Comparison of ENCODE assay signal across 24 cellular contexts in genomic region chr2:128291844-128292598, GRCh38. TPM values are rescaled to one million over a fixed set of nuclear protein-coding genes. Genes with fewer than 3 reads are reported as not detected.
DNase-seq lines count a peak whose midpoint lies in the region; ATAC-seq and TF ChIP-seq lines count a peak whose summit lies in the region.
"Had no signal": no experiment of that assay in that cellular context is flagged by ENCODE, and none has a peak within 500 bp of the region (broad histone marks: within the 10 kb centered on the region; RNA-seq: fewer than 3 reads in every experiment).

No MANE protein-coding gene starts in this region.

- H3K36me3 Mint-ChIP-seq in endodermal cell (ENCODE audit: low read depth) (peaks cover 26% of the 10 kb centered on the region), natural killer cell (no peaks in the 10 kb centered on the region)

- H3K27me3 ChIP-seq in right atrium auricular region (no peaks in the 10 kb centered on the region), endodermal cell (ENCODE audit: control insufficient read depth, insufficient read depth, low read length, poor library complexity, severe bottlenecking) (no peaks in the 10 kb centered on the region), upper lobe of left lung (no peaks in the 10 kb centered on the region)
- H3K27me3 ChIP-seq: neural progenitor cell, suprapubic skin, uterus had no signal

- TF ChIP-seq CTCF in right atrium auricular region (IDR thresholded peaks at IDR 0.05) (no peak), endodermal cell (conservative IDR thresholded peaks at IDR 0.05) (no peak), natural killer cell (IDR thresholded peaks at IDR 0.05) (no peak), upper lobe of left lung (IDR thresholded peaks at IDR 0.05) (no peak)

- intact Hi-C loops in Right ventricle myocardium inferior (cut with DNase I): no loop called here
- intact Hi-C loops in natural killer cell (cut with micrococcal nuclease): no loop called here

- H3K36me3 ChIP-seq in right atrium auricular region: no peaks in the 10 kb centered on the region
- peaks cover 56% of the 10 kb centered on the region for H3K36me3 ChIP-seq in endodermal cell (ENCODE audit: control insufficient read depth, insufficient read depth, low read length)
- peaks cover 0 to 7% (median 0%) of the 10 kb centered on the region in 4 donors for H3K36me3 ChIP-seq in upper lobe of left lung
- H3K36me3 ChIP-seq: lower lobe of right lung, neural progenitor cell, uterus had no signal

- H3K9me3 ChIP-seq in right atrium auricular region: no peaks in the 10 kb centered on the region
- H3K9me3 ChIP-seq in endodermal cell (ENCODE audit: control insufficient read depth, low read length): no peaks in the 10 kb centered on the region
- no peaks in the 10 kb centered on the region for H3K9me3 ChIP-seq in upper lobe of left lung
- H3K9me3 ChIP-seq: lower lobe of right lung, suprapubic skin, uterus had no signal

- H3K4me1 Mint-ChIP-seq in endodermal cell (peaks cover 40% of the 10 kb centered on the region), natural killer cell (peaks cover 52 to 61% of the 10 kb centered on the region in 2 donors)

- no peak for TF ChIP-seq POLR2A in upper lobe of left lung (IDR thresholded peaks at IDR 0.05)

- peak overlapping the region; percentile 21 for H3K27ac Mint-ChIP-seq in endodermal cell
- peak overlapping the region in 1 of 2 donors; percentile 45 for H3K27ac Mint-ChIP-seq in natural killer cell
- H3K27ac Mint-ChIP-seq: neural progenitor cell, progenitor cell of endocrine pancreas had no signal

- TF ChIP-seq EP300 in upper lobe of left lung (IDR thresholded peaks at IDR 0.05): no peak

- no peak overlapping the region for H3K9ac ChIP-seq in endodermal cell (ENCODE audit: extremely low read depth, low read length, poor library complexity, severe bottlenecking)
- H3K9ac ChIP-seq: neural progenitor cell had no signal

- in situ Hi-C loops in ACHN (cut with HindIII; ENCODE audit: low pct_ligation_motif_present, low pct_unique_long_range_greater_than_20kb, low sequenced_read_pairs): no loop called here

- peak; percentile 64 for DNase-seq in Right ventricle myocardium inferior (ENCODE audit: missing footprints)
- no peak for DNase-seq in right atrium auricular region (ENCODE audit: low spot score)
- no peak for DNase-seq in endodermal cell
- DNase-seq in natural killer cell: no peak
- DNase-seq in upper lobe of left lung: no peak
- no peak for DNase-seq in stimulated activated CD4-positive, alpha-beta T cell treated with anti-CD3 and anti-CD28 coated beads, Interleukin-2, amount 100 ng/mL, for 48 hours
- DNase-seq in activated CD4-positive, alpha-beta T cell treated with anti-CD3 and anti-CD28 coated beads for 4 hours: no peak
- DNase-seq in ACHN: no peak
- DNase-seq: 8988T; activated CD4-positive, alpha-beta T cell treated with anti-CD3 and anti-CD28 coated beads, Interleukin-2, amount 50 U/mL, for 1 hour; activated gamma-delta T cell treated with Interleukin-2 at 50 U/mL for 16 hours; activated T-cell treated with anti-CD3 and anti-CD28 coated beads, Interleukin-2, amount 50 U/mL, for 4 hours; cerebellar nuclear complex; GOT3; Karpas-422; lower lobe of right lung; MV-4-11; NCI-H446 treated with DMSO at 0.1 percent for 48 hours; SHP77 treated with DMSO at 0.1 percent for 48 hours; uterus had no signal

- WGBS in endodermal cell (ENCODE audit: insufficient coverage in 1 of 2, insufficient read length in 1 of 2), 2 experiments: 97% methylated on average over 6 to 19 of the region's 19 CpGs
- WGBS in upper lobe of left lung, 2 donors: 95 to 96% methylated on average over 9 to 19 of the region's 19 CpGs

- H3K4me3 ChIP-seq in right atrium auricular region (no peak overlapping the region), endodermal cell (ENCODE audit: low read length) (no peak overlapping the region), upper lobe of left lung (no peak overlapping the region)
- H3K4me3 ChIP-seq: lower lobe of right lung, neural progenitor cell, smooth muscle cell, suprapubic skin, uterus had no signal

- no peak overlapping the region for H3K27ac ChIP-seq in right atrium auricular region
- H3K27ac ChIP-seq in endodermal cell (ENCODE audit: low read depth, low read length): no peak overlapping the region
- no peak overlapping the region for H3K27ac ChIP-seq in upper lobe of left lung
- H3K27ac ChIP-seq: lower lobe of right lung, neural progenitor cell, uterus had no signal

- H3K4me1 ChIP-seq in right atrium auricular region (peaks cover 0 to 8% of the 10 kb centered on the region in 2 donors), endodermal cell (ENCODE audit: control insufficient read depth, insufficient read depth, low read length) (peaks cover 5% of the 10 kb centered on the region), upper lobe of left lung (peaks cover 0 to 13% (median 0%) of the 10 kb centered on the region in 4 donors)
- H3K4me1 ChIP-seq: uterus had no signal

- H3K4me3 Mint-ChIP-seq in endodermal cell (no peak overlapping the region), natural killer cell (peak overlapping the region; percentile 28)
- H3K4me3 Mint-ChIP-seq: activated T-cell treated with anti-CD3 and anti-CD28 coated beads, Interleukin-2, amount 50 U/mL, for 4 hours; neural progenitor cell had no signal

- H3K27me3 Mint-ChIP-seq in endodermal cell (ENCODE audit: insufficient read depth) (no peaks in the 10 kb centered on the region), natural killer cell (ENCODE audit: low read depth in 2 of 2) (no peaks in the 10 kb centered on the region)
- H3K27me3 Mint-ChIP-seq: progenitor cell of endocrine pancreas had no signal

- no peak for ATAC-seq in Right ventricle myocardium inferior
- peak in 1 of 3 donors; percentile 1 for ATAC-seq in natural killer cell
- ATAC-seq in upper lobe of left lung (ENCODE audit: low FRiP score in 2 of 2): peak; percentile 3 to 20
- ATAC-seq: activated T-cell treated with anti-CD3 and anti-CD28 coated beads, Interleukin-2, amount 50 U/mL, for 4 hours had no signal

- H3K9me3 Mint-ChIP-seq in endodermal cell (no peaks in the 10 kb centered on the region), natural killer cell (no peaks in the 10 kb centered on the region)
- H3K9me3 Mint-ChIP-seq: activated T-cell treated with anti-CD3 and anti-CD28 coated beads, Interleukin-2, amount 50 U/mL, for 4 hours had no signal

RNA-seq across cellular contexts. Expression of gene HS6ST1, which starts 26.6 kb away (rescaled TPM):
- total RNA-seq in Right ventricle myocardium inferior (34.9 TPM), right atrium auricular region (10 to 100 TPM; 19.0 to 25.8 TPM), endodermal cell (100 to 1,000 TPM in 1 of 2 donors, 10 to 100 TPM in 1; 93.0 to 106 TPM), natural killer cell (10 to 100 TPM; 18.9 to 35.9 (median 28.8) TPM), upper lobe of left lung (10 to 100 TPM; 24.0 to 96.8 (median 37.0) TPM)
- polyA plus RNA-seq in endodermal cell (2013, experiment 1 of 2): 81.5 TPM
- polyA plus RNA-seq in endodermal cell (2013, experiment 2 of 2): 79.0 TPM
